ENCODE assay signal across 17 cellular contexts in genomic region chrX:39470588-39471155, GRCh38.
A peak's percentile ranks its signal among the peaks of the same experiment; 100 is the strongest.
DNase-seq lines count a peak whose midpoint lies in the region; ATAC-seq and TF ChIP-seq lines count a peak whose summit lies in the region.
"Had no signal": no experiment of that assay in that cellular context is flagged by ENCODE, and none has a peak within 500 bp of the region (broad histone marks: within the 10 kb centered on the region; RNA-seq: fewer than 3 reads in every experiment).

No MANE protein-coding gene starts in this region.

- H3K9ac ChIP-seq in colonic mucosa (ENCODE audit: low read depth in 2 of 2, low read length in 2 of 2), result no peak overlapping the region

- no peak overlapping the region for H3K27ac ChIP-seq in colonic mucosa
- H3K27ac ChIP-seq in left lung, result no peak overlapping the region
- H3K27ac ChIP-seq: epithelial cell of prostate, thoracic aorta had no signal

- in situ Hi-C loops in HAP-1 (cut with MboI; ENCODE audit: low sequenced_read_pairs), result no loop called here

- H3K36me3 ChIP-seq in colonic mucosa (no peaks in the 10 kb centered on the region), left lung (no peaks in the 10 kb centered on the region), HAP-1 (replicated peaks) (no peaks in the 10 kb centered on the region), H7 (replicated peaks; ENCODE audit: control insufficient read depth, insufficient read depth, low read length) (no peaks in the 10 kb centered on the region)
- H3K36me3 ChIP-seq: thoracic aorta had no signal

- DNase-seq in NCI-H1092 treated with DMSO at 0.1 percent for 48 hours (lab: John Stamatoyannopoulos, UW) (peak; percentile 76), colonic mucosa (peak; percentile 22), left lung (no peak), superior temporal gyrus (ENCODE audit: extremely low spot score) (peak; percentile 12), HAP-1 (ENCODE audit: low spot score in 2 of 2) (no peak), NCI-H2171 (lab: John Stamatoyannopoulos, UW) (no peak), H7 (no peak)
- DNase-seq: activated CD8-positive, alpha-beta T cell treated with anti-CD3 and anti-CD28 coated beads for 36 hours; activated effector memory CD4-positive, alpha-beta T cell treated with anti-CD3 and anti-CD28 coated beads, Interleukin-2, amount 50 U/mL, for 16 hours; central memory CD4-positive, alpha-beta T cell; MV-4-11; NCI-H69; nephron progenitor cell; RPMI8226 had no signal

- H3K27me3 ChIP-seq in colonic mucosa (no peaks in the 10 kb centered on the region), left lung (no peaks in the 10 kb centered on the region), HAP-1 (ENCODE audit: low read depth) (no peaks in the 10 kb centered on the region), H7 (ENCODE audit: control insufficient read depth, insufficient read depth, low read length) (no peaks in the 10 kb centered on the region)

- H3K4me1 ChIP-seq in colonic mucosa (no peaks in the 10 kb centered on the region), left lung (no peaks in the 10 kb centered on the region), HAP-1 (no peaks in the 10 kb centered on the region)

- H3K4me3 ChIP-seq in colonic mucosa, result no peak overlapping the region
- no peak overlapping the region for H3K4me3 ChIP-seq in left lung
- H3K4me3 ChIP-seq in HAP-1, result no peak overlapping the region
- no peak overlapping the region for H3K4me3 ChIP-seq in H7 (ENCODE audit: insufficient read depth, low read depth, low read length)
- H3K4me3 ChIP-seq: thoracic aorta had no signal

- intact Hi-C loops in colonic mucosa (cut with DNase I) (no loop called here), left lung (cut with DNase I) (no loop called here)

- ATAC-seq in left lung, result peak; percentile 21
- no peak for ATAC-seq in HG02623 (IDR thresholded peaks at IDR 0.05; ENCODE audit: unreplicated experiment)
- ATAC-seq: activated CD8-positive, alpha-beta T cell treated with anti-CD3 and anti-CD28 coated beads for 36 hours had no signal

- TF ChIP-seq CTCF in colonic mucosa (IDR thresholded peaks at IDR 0.05) (no peak), left lung (IDR thresholded peaks at IDR 0.05) (no peak)

- H3K9me3 ChIP-seq in colonic mucosa, result no peaks in the 10 kb centered on the region
- H3K9me3 ChIP-seq in left lung, result no peaks in the 10 kb centered on the region
- H3K9me3 ChIP-seq in HAP-1, result no peaks in the 10 kb centered on the region
- H3K9me3 ChIP-seq: thoracic aorta had no signal

Comparison
In these comparisons a context has a peak if more than half of its experiments do, and no peak if none do; other contexts are left out.
1. DNase-seq: peak in NCI-H1092 treated with DMSO at 0.1 percent for 48 hours (single experiment), colonic mucosa (single experiment) and superior temporal gyrus (single experiment); none in left lung (0 of 2), HAP-1 (0 of 2), NCI-H2171 (single experiment) and H7 (single experiment).